21 cellular contexts compared by ENCODE assay signal in the genomic region with DNA sequence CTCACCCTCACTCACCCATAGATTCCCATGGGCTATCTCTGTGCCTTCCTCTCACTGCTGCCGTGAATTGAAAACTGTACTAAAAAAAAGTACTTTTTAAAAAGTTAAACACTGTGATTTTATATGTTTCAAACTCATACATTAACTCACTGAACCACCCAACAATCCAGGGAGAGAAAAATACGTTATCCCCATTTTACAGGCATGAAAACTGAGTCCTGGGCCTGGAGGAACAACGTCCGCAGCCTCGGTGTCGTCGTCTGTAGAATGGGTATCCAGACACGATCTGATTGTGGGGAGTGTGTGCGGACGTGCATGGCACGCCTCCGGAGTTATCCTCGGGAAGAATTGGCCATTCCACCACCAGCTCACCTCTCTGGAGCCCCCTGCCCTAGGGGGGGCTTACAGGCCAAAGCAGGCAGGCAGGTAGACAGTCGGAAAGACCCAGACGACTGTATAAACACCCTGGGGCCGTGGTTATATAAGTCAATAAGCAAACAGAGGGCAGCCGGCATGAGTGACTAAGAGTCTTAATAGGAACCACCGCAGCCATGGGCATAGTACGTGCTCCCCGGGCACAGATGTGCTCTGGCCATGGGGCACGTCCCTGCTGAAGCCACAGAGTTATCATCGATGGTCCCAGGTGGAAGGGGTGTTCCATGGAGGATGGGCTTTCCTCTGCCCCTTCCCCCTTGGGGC. TPM values are rescaled to one million over a fixed set of nuclear protein-coding genes. Genes with fewer than 3 reads are reported as not detected.
DNase-seq lines count a peak whose midpoint lies in the region; ATAC-seq, FAIRE-seq and TF ChIP-seq lines count a peak whose summit lies in the region.
"Had no signal": no experiment of that assay in that cellular context is flagged by ENCODE, and none has a peak within 500 bp of the region (broad histone marks: within the 10 kb centered on the region; RNA-seq: fewer than 3 reads in every experiment).

No MANE protein-coding gene starts in this region.

- no peak overlapping the region for H3K27ac ChIP-seq in prostate gland
- H3K27ac ChIP-seq: BLaER1 treated with 17β-estradiol and CSF1 and Interleukin-3, amounts not matched to agents 10 nM and 100 nM; esophagus muscularis mucosa had no signal

- intact Hi-C loops in prostate gland (cut with DNase I): no loop called here

- peak overlapping the region; percentile 75 for H3K27ac Mint-ChIP-seq in chondrocyte (ENCODE audit: unreplicated experiment)
- no peak overlapping the region for H3K27ac Mint-ChIP-seq in activated CD4-positive, alpha-beta T cell treated with anti-CD3 and anti-CD28 coated beads, Interleukin-2, amount 10 ng/mL, durations not matched to agents 7 days and 5 days
- H3K27ac Mint-ChIP-seq: activated naive CD8-positive, alpha-beta T cell treated with anti-CD3 and anti-CD28 coated beads for 36 hours; naive B cell; WTC11 had no signal

- no peaks in the 10 kb centered on the region for H3K27me3 Mint-ChIP-seq in chondrocyte (ENCODE audit: low read depth)
- peaks cover 30% of the 10 kb centered on the region for H3K27me3 Mint-ChIP-seq in activated CD4-positive, alpha-beta T cell treated with anti-CD3 and anti-CD28 coated beads, Interleukin-2, amount 10 ng/mL, durations not matched to agents 7 days and 5 days

- no peak for TF ChIP-seq CTCF in chondrocyte (IDR thresholded peaks at IDR 0.05)
- no peak for TF ChIP-seq CTCF in prostate gland (IDR thresholded peaks at IDR 0.05)

- H3K4me3 ChIP-seq in MG63 (no peak overlapping the region), prostate gland (no peak overlapping the region)
- H3K4me3 ChIP-seq: BLaER1 treated with 17β-estradiol and CSF1 and Interleukin-3, amounts not matched to agents 10 nM and 100 nM; esophagus muscularis mucosa; uterus had no signal

- H3K27me3 ChIP-seq in MG63: no peaks in the 10 kb centered on the region
- no peaks in the 10 kb centered on the region for H3K27me3 ChIP-seq in prostate gland (replicated peaks; ENCODE audit: insufficient read depth)
- H3K27me3 ChIP-seq: uterus had no signal

- WGBS in prostate gland: 58% methylated on average over 22 of the region's 22 CpGs

- peaks cover 43% of the 10 kb centered on the region for H3K4me1 Mint-ChIP-seq in chondrocyte (ENCODE audit: low read depth)
- H3K4me1 Mint-ChIP-seq in activated CD4-positive, alpha-beta T cell treated with anti-CD3 and anti-CD28 coated beads, Interleukin-2, amount 10 ng/mL, durations not matched to agents 7 days and 5 days: peaks cover 19% of the 10 kb centered on the region

- TF ChIP-seq POLR2A in prostate gland (IDR thresholded peaks at IDR 0.05): no peak

- ATAC-seq in GM21528 (IDR thresholded peaks at IDR 0.05; ENCODE audit: low FRiP score, unreplicated experiment) (no peak), HG03439 (IDR thresholded peaks at IDR 0.05; ENCODE audit: unreplicated experiment) (no peak)
- ATAC-seq: left colon; stimulated activated naive B cell treated with anti-CD40 and anti-IgM and Interleukin-4, amounts not matched to agents 10 μg/mL and 1 μg/mL and 100 μg/mL, for 72 hours; WTC11 had no signal

- H3K4me3 Mint-ChIP-seq in chondrocyte (ENCODE audit: unreplicated experiment): no peak overlapping the region
- no peak overlapping the region for H3K4me3 Mint-ChIP-seq in activated CD4-positive, alpha-beta T cell treated with anti-CD3 and anti-CD28 coated beads, Interleukin-2, amount 10 ng/mL, durations not matched to agents 7 days and 5 days
- H3K4me3 Mint-ChIP-seq: activated naive CD8-positive, alpha-beta T cell treated with anti-CD3 and anti-CD28 coated beads for 36 hours had no signal

- no peak for FAIRE-seq in GM19239 (lab: Jason Lieb, UNC)
- FAIRE-seq: H54 had no signal

- H3K9me3 ChIP-seq in MG63 (no peaks in the 10 kb centered on the region), prostate gland (no peaks in the 10 kb centered on the region)
- H3K9me3 ChIP-seq: BLaER1 treated with 17β-estradiol and CSF1 and Interleukin-3, amounts not matched to agents 10 nM and 100 nM; esophagus muscularis mucosa; uterus had no signal

- H3K36me3 ChIP-seq in MG63: no peaks in the 10 kb centered on the region
- H3K36me3 ChIP-seq in prostate gland: no peaks in the 10 kb centered on the region
- H3K36me3 ChIP-seq: BLaER1 treated with 17β-estradiol and CSF1 and Interleukin-3, amounts not matched to agents 10 nM and 100 nM; esophagus muscularis mucosa; uterus had no signal

- POLR2A ChIA-PET in activated CD4-positive, alpha-beta T cell treated with anti-CD3 and anti-CD28 coated beads, Interleukin-2, amount 10 ng/mL, durations not matched to agents 7 days and 5 days (lab: Charles Lee): no interaction called here

- H3K4me1 ChIP-seq in prostate gland (replicated peaks): peaks cover 7% of the 10 kb centered on the region

- DNase-seq in EL: peak; percentile 29
- peak; percentile 30 for DNase-seq in MG63
- no peak for DNase-seq in chondrocyte (ENCODE audit: low spot score)
- DNase-seq in prostate gland (ENCODE audit: low spot score): peak; percentile 23
- no peak for DNase-seq in activated CD4-positive, alpha-beta T cell treated with anti-CD3 and anti-CD28 coated beads, Interleukin-2, amount 10 ng/mL, durations not matched to agents 7 days and 5 days
- no peak for DNase-seq in GM19239 (ENCODE audit: insufficient read length, low spot score)
- DNase-seq: activated naive CD8-positive, alpha-beta T cell treated with anti-CD3 and anti-CD28 coated beads for 36 hours; cerebellar nuclear complex; GDM1; hippocampal formation; left colon; naive B cell; stimulated activated CD4-positive, alpha-beta T cell treated with anti-CD3 and anti-CD28 coated beads, Interleukin-4, amount 100 ng/mL, for 24 hours; stimulated activated naive B cell treated with anti-CD40 and anti-IgM and Interleukin-4, amounts not matched to agents 10 μg/mL and 1 μg/mL and 100 μg/mL, for 72 hours; uterus had no signal

- CTCF ChIA-PET in activated CD4-positive, alpha-beta T cell treated with anti-CD3 and anti-CD28 coated beads, Interleukin-2, amount 10 ng/mL, durations not matched to agents 7 days and 5 days (lab: Charles Lee): interaction anchor here (1.3 to 1.6 kb wide), 3 partner anchors 10 to 55 kb away, joined by 3 to 4 read pairs (median 4); no protein-coding TSS in a partner anchor

- no peaks in the 10 kb centered on the region for H3K36me3 Mint-ChIP-seq in chondrocyte (ENCODE audit: low read depth)
- no peaks in the 10 kb centered on the region for H3K36me3 Mint-ChIP-seq in activated CD4-positive, alpha-beta T cell treated with anti-CD3 and anti-CD28 coated beads, Interleukin-2, amount 10 ng/mL, durations not matched to agents 7 days and 5 days (ENCODE audit: low read depth)
- H3K36me3 Mint-ChIP-seq: activated naive CD8-positive, alpha-beta T cell treated with anti-CD3 and anti-CD28 coated beads for 36 hours; naive B cell; stimulated activated naive B cell treated with anti-CD40 and anti-IgM and Interleukin-4, amounts not matched to agents 10 μg/mL and 1 μg/mL and 100 μg/mL, for 72 hours; WTC11 had no signal

- no peaks in the 10 kb centered on the region for H3K9me3 Mint-ChIP-seq in chondrocyte (ENCODE audit: low read depth)
- no peaks in the 10 kb centered on the region for H3K9me3 Mint-ChIP-seq in activated CD4-positive, alpha-beta T cell treated with anti-CD3 and anti-CD28 coated beads, Interleukin-2, amount 10 ng/mL, durations not matched to agents 7 days and 5 days
- H3K9me3 Mint-ChIP-seq: activated naive CD8-positive, alpha-beta T cell treated with anti-CD3 and anti-CD28 coated beads for 36 hours; naive B cell; stimulated activated naive B cell treated with anti-CD40 and anti-IgM and Interleukin-4, amounts not matched to agents 10 μg/mL and 1 μg/mL and 100 μg/mL, for 72 hours; WTC11 had no signal

RNA-seq across cellular contexts. Expression of gene PDGFB, which starts 7.1 kb away (rescaled TPM):
- 0.13 and 0.57 TPM in 2 replicates for total RNA-seq in MG63 (2014; rRNA removed; shearing (Covaris generic); ENCODE audit: low replicate concordance)
- 10.5 to 16.9 TPM (median 16.5 TPM) in 3 replicates for total RNA-seq in chondrocyte
- 10 to 100 TPM in 1 of 2 donors, 1 to 10 TPM in 1; 9.9 to 16.4 TPM for total RNA-seq in prostate gland
- total RNA-seq in activated CD4-positive, alpha-beta T cell treated with anti-CD3 and anti-CD28 coated beads, Interleukin-2, amount 10 ng/mL, durations not matched to agents 7 days and 5 days: 1 to 10 TPM in 1 of 2 experiments, under 1 TPM in 1; 0.89 to 1.1 TPM

Comparison
In these comparisons a context has a peak if more than half of its experiments do, and no peak if none do; other contexts are left out.
1. DNase-seq: peak in EL (single experiment), MG63 (single experiment) and prostate gland (single experiment); none in chondrocyte (single experiment), activated CD4-positive, alpha-beta T cell treated with anti-CD3 and anti-CD28 coated beads, Interleukin-2, amount 10 ng/mL, durations not matched to agents 7 days and 5 days (single experiment) and GM19239 (single experiment).